In genomic region chr14:50344116-50344775, GRCh38 we compare ENCODE assay signal across 8 cellular contexts. TPM values are rescaled to one million over a fixed set of nuclear protein-coding genes. Genes with fewer than 3 reads are reported as not detected.
DNase-seq lines count a peak whose midpoint lies in the region; TF ChIP-seq lines count a peak whose summit lies in the region.

No MANE protein-coding gene starts in this region.

- peaks cover 5% of the 10 kb centered on the region for H3K27me3 Mint-ChIP-seq in activated naive CD4-positive, alpha-beta T cell treated with anti-CD3 and anti-CD28 coated beads, Interleukin-2, amount 10 ng/mL, durations not matched to agents 7 days and 5 days
- no peaks in the 10 kb centered on the region for H3K27me3 Mint-ChIP-seq in stimulated activated naive CD8-positive, alpha-beta T cell treated with anti-CD3 and anti-CD28 coated beads, Interleukin-15, Interleukin-2, amounts not matched to agents 100 ng/mL and 50 ng/mL, for 24 hours

- DNase-seq in activated naive CD4-positive, alpha-beta T cell treated with Interleukin-2 at 50 U/mL for 16 hours, result peak; percentile 78
- DNase-seq in activated naive CD4-positive, alpha-beta T cell treated with anti-CD3 and anti-CD28 coated beads, Interleukin-2, amount 10 ng/mL, durations not matched to agents 7 days and 5 days, result no peak
- peak; percentile 80 for DNase-seq in epithelial cell of esophagus (ENCODE audit: low read depth)
- no peak for DNase-seq in Peyer's patch
- no peak for DNase-seq in NCI-H526 treated with DMSO at 0.1 percent for 48 hours (lab: John Stamatoyannopoulos, UW)
- DNase-seq in DMS153 treated with DMSO at 0.1 percent for 48 hours (lab: John Stamatoyannopoulos, UW; ENCODE audit: unreplicated experiment), result no peak

- H3K79me2 ChIP-seq in OCI-LY3 (ENCODE audit: low read length), result no peaks in the 10 kb centered on the region

- H3K4me3 Mint-ChIP-seq in activated naive CD4-positive, alpha-beta T cell treated with anti-CD3 and anti-CD28 coated beads, Interleukin-2, amount 10 ng/mL, durations not matched to agents 7 days and 5 days, result no peak overlapping the region
- no peak overlapping the region for H3K4me3 Mint-ChIP-seq in stimulated activated naive CD8-positive, alpha-beta T cell treated with anti-CD3 and anti-CD28 coated beads, Interleukin-15, Interleukin-2, amounts not matched to agents 100 ng/mL and 50 ng/mL, for 24 hours

- no peak overlapping the region for H2AFZ ChIP-seq in OCI-LY3 (ENCODE audit: low read depth, low read length)

- no peak overlapping the region for H3K27ac Mint-ChIP-seq in activated naive CD4-positive, alpha-beta T cell treated with anti-CD3 and anti-CD28 coated beads, Interleukin-2, amount 10 ng/mL, durations not matched to agents 7 days and 5 days
- H3K27ac Mint-ChIP-seq in stimulated activated naive CD8-positive, alpha-beta T cell treated with anti-CD3 and anti-CD28 coated beads, Interleukin-15, Interleukin-2, amounts not matched to agents 100 ng/mL and 50 ng/mL, for 24 hours, result peak overlapping the region; percentile 37

- H3K9me3 Mint-ChIP-seq in activated naive CD4-positive, alpha-beta T cell treated with anti-CD3 and anti-CD28 coated beads, Interleukin-2, amount 10 ng/mL, durations not matched to agents 7 days and 5 days, result no peaks in the 10 kb centered on the region
- no peaks in the 10 kb centered on the region for H3K9me3 Mint-ChIP-seq in stimulated activated naive CD8-positive, alpha-beta T cell treated with anti-CD3 and anti-CD28 coated beads, Interleukin-15, Interleukin-2, amounts not matched to agents 100 ng/mL and 50 ng/mL, for 24 hours

- H3K36me3 ChIP-seq in OCI-LY3 (replicated peaks; ENCODE audit: low read depth, low read length), result no peaks in the 10 kb centered on the region
- H3K36me3 ChIP-seq in Peyer's patch, result no peaks in the 10 kb centered on the region

- no peak for TF ChIP-seq CTCF in OCI-LY3 (IDR thresholded peaks at IDR 0.05; ENCODE audit: low read depth, low read length)
- TF ChIP-seq CTCF in epithelial cell of esophagus (IDR thresholded peaks at IDR 0.05; ENCODE audit: insufficient read depth, low read depth, low read length, missing control alignments), result no peak
- TF ChIP-seq CTCF in Peyer's patch (IDR thresholded peaks at IDR 0.05), result no peak

- CTCF ChIA-PET in activated naive CD4-positive, alpha-beta T cell treated with anti-CD3 and anti-CD28 coated beads, Interleukin-2, amount 10 ng/mL, durations not matched to agents 7 days and 5 days (lab: Charles Lee), result interaction anchor here (0.6 to 1.7 kb wide), 3 partner anchors 24 to 52 kb away, joined by 6 read pairs; partner anchors contain the start of gene CDKL1

- H4K20me1 ChIP-seq in OCI-LY3 (ENCODE audit: insufficient read depth, low read length), result no peaks in the 10 kb centered on the region

- H3K36me3 Mint-ChIP-seq in activated naive CD4-positive, alpha-beta T cell treated with anti-CD3 and anti-CD28 coated beads, Interleukin-2, amount 10 ng/mL, durations not matched to agents 7 days and 5 days, result peaks cover 8% of the 10 kb centered on the region
- no peaks in the 10 kb centered on the region for H3K36me3 Mint-ChIP-seq in stimulated activated naive CD8-positive, alpha-beta T cell treated with anti-CD3 and anti-CD28 coated beads, Interleukin-15, Interleukin-2, amounts not matched to agents 100 ng/mL and 50 ng/mL, for 24 hours (ENCODE audit: low read depth)

- peak overlapping the region; percentile 85 for H3K4me2 ChIP-seq in OCI-LY3 (ENCODE audit: low read length)

- H3K4me1 ChIP-seq in OCI-LY3 (ENCODE audit: low read length) (peaks cover 28% of the 10 kb centered on the region), Peyer's patch (peaks cover 0 to 19% (median 0%) of the 10 kb centered on the region in 4 donors)

- H3K9ac ChIP-seq in OCI-LY3 (ENCODE audit: low read length), result no peak overlapping the region

- H3K27ac ChIP-seq in OCI-LY3 (ENCODE audit: low read length), result no peak overlapping the region
- no peak overlapping the region for H3K27ac ChIP-seq in Peyer's patch

- H3K9me3 ChIP-seq in OCI-LY3 (ENCODE audit: insufficient read depth, low read length) (no peaks in the 10 kb centered on the region), Peyer's patch (no peaks in the 10 kb centered on the region)

- H3K27me3 ChIP-seq in OCI-LY3 (ENCODE audit: low read depth, low read length), result no peaks in the 10 kb centered on the region
- H3K27me3 ChIP-seq in Peyer's patch, result no peaks in the 10 kb centered on the region

- H3K4me3 ChIP-seq in OCI-LY3 (ENCODE audit: low read length) (peak overlapping the region; percentile 28), epithelial cell of esophagus (ENCODE audit: low read length) (no peak overlapping the region), Peyer's patch (no peak overlapping the region)

- TF ChIP-seq POLR2A in Peyer's patch (IDR thresholded peaks at IDR 0.05), result no peak

- peaks cover 13% of the 10 kb centered on the region for H3K4me1 Mint-ChIP-seq in activated naive CD4-positive, alpha-beta T cell treated with anti-CD3 and anti-CD28 coated beads, Interleukin-2, amount 10 ng/mL, durations not matched to agents 7 days and 5 days
- peaks cover 36% of the 10 kb centered on the region for H3K4me1 Mint-ChIP-seq in stimulated activated naive CD8-positive, alpha-beta T cell treated with anti-CD3 and anti-CD28 coated beads, Interleukin-15, Interleukin-2, amounts not matched to agents 100 ng/mL and 50 ng/mL, for 24 hours (ENCODE audit: low read depth)

RNA-seq across cellular contexts. Expression of gene DMAC2L, which starts 32.1 kb away (rescaled TPM):
- 10 to 100 TPM in 3 of 4 donors, 1 to 10 TPM in 1; 7.7 to 23.9 (median 15.7) TPM for total RNA-seq in Peyer's patch

RNA-seq across cellular contexts. Expression of gene L2HGDH, which starts 32.2 kb away (rescaled TPM):
- total RNA-seq in Peyer's patch, result 10 to 100 TPM in 1 of 4 donors, 1 to 10 TPM in 3; 4.6 to 29.7 (median 8.8) TPM

RNA-seq across cellular contexts. Expression of gene CDKL1, which starts 52.4 kb away (rescaled TPM):
- total RNA-seq in Peyer's patch, result 10 to 100 TPM; 11.3 to 20.4 (median 15.5) TPM

Comparison
In these comparisons a context has a peak if more than half of its experiments do, and no peak if none do; other contexts are left out.
1. DNase-seq: peak in activated naive CD4-positive, alpha-beta T cell treated with Interleukin-2 at 50 U/mL for 16 hours (single experiment) and epithelial cell of esophagus (single experiment); none in activated naive CD4-positive, alpha-beta T cell treated with anti-CD3 and anti-CD28 coated beads, Interleukin-2, amount 10 ng/mL, durations not matched to agents 7 days and 5 days (single experiment), Peyer's patch (0 of 3), NCI-H526 treated with DMSO at 0.1 percent for 48 hours (single experiment) and DMS153 treated with DMSO at 0.1 percent for 48 hours (single experiment).